In genomic region chr16:57479043-57479421, GRCh38 we compare ENCODE assay signal across 13 cellular contexts. TPM values are rescaled to one million over a fixed set of nuclear protein-coding genes. Genes with fewer than 3 reads are reported as not detected.
A peak's percentile ranks its signal among the peaks of the same experiment; 100 is the strongest.
DNase-seq lines count a peak whose midpoint lies in the region; ATAC-seq, FAIRE-seq and TF ChIP-seq lines count a peak whose summit lies in the region.
"Had no signal": no experiment of that assay in that cellular context is flagged by ENCODE, and none has a peak within 500 bp of the region (broad histone marks: within the 10 kb centered on the region; RNA-seq: fewer than 3 reads in every experiment).

No MANE protein-coding gene starts in this region.

- H3K4me1 ChIP-seq in mammary epithelial cell (ENCODE audit: insufficient read depth, low read length) (peaks cover 11% of the 10 kb centered on the region), small intestine (ENCODE audit: control insufficient read depth in 2 of 2, insufficient read depth in 1 of 2, low read depth in 1 of 2, low read length in 1 of 2) (no peaks in the 10 kb centered on the region)

- no peak overlapping the region for H3K9ac ChIP-seq in mammary epithelial cell (ENCODE audit: insufficient read depth, low read length)

- H3K27me3 ChIP-seq in mammary epithelial cell (ENCODE audit: insufficient read depth, low read length) = no peaks in the 10 kb centered on the region
- H3K27me3 ChIP-seq in small intestine (ENCODE audit: control insufficient read depth in 2 of 2, insufficient read depth in 2 of 2, low read length in 2 of 2) = no peaks in the 10 kb centered on the region
- H3K27me3 ChIP-seq: body of pancreas had no signal

- H3K27ac ChIP-seq in mammary epithelial cell (ENCODE audit: insufficient read depth, low read depth, low read length) (no peak overlapping the region), small intestine (ENCODE audit: low read depth in 1 of 2, low read length in 1 of 2) (peak overlapping the region in 1 of 2 donors; percentile 94)
- H3K27ac ChIP-seq: neutrophil had no signal

- dilution Hi-C loops in mammary epithelial cell (cut with HindIII; ENCODE audit: low sequenced_read_pairs) = no loop called here

- no TSS peak for BruUV-seq in mammary epithelial cell (replicated peaks; lab: Mats Ljungman, UMichigan)

- FAIRE-seq in GM12891 (lab: Jason Lieb, UNC) (peak; percentile 64), small intestine (lab: Jason Lieb, UNC) (no peak)

- intact Hi-C loops in mammary epithelial cell (cut with micrococcal nuclease) = no loop called here

- CTCF ChIA-PET in mammary epithelial cell (lab: Charles Lee; ENCODE audit: low non-redundant PET) = no interaction called here

- H3K4me2 ChIP-seq in mammary epithelial cell (ENCODE audit: insufficient read depth, low read depth, low read length) = peak overlapping the region; percentile 85

- H4K20me1 ChIP-seq in mammary epithelial cell (ENCODE audit: insufficient read depth, low read length) = no peaks in the 10 kb centered on the region

- no peak for TF ChIP-seq POLR2A in GM12891 (IDR thresholded peaks at IDR 0.05; ENCODE audit: low read depth, low read length)

- H3K36me3 ChIP-seq in mammary epithelial cell (ENCODE audit: insufficient read depth, low read length) = no peaks in the 10 kb centered on the region
- no peaks in the 10 kb centered on the region for H3K36me3 ChIP-seq in small intestine (ENCODE audit: control insufficient read depth in 2 of 2, insufficient read depth in 2 of 2, low read length in 2 of 2)
- H3K36me3 ChIP-seq: neutrophil had no signal

- no peaks in the 10 kb centered on the region for H3K79me2 ChIP-seq in mammary epithelial cell (ENCODE audit: insufficient read depth, low read length)

- H3K4me3 ChIP-seq in mammary epithelial cell (replicated peaks in 1 of 3; ENCODE audit: insufficient read depth in 1 of 3, low read depth in 2 of 3, low read length in 3 of 3) = peak overlapping the region in 2 of 3 experiments; percentile 38 to 40
- peak overlapping the region; percentile 57 for H3K4me3 ChIP-seq in skeletal muscle cell (ENCODE audit: low read depth, low read length)
- peak overlapping the region in 1 of 2 donors; percentile 67 for H3K4me3 ChIP-seq in small intestine (ENCODE audit: low read depth in 1 of 2, low read length in 2 of 2)
- H3K4me3 ChIP-seq: body of pancreas had no signal

- no peak for ATAC-seq in GM19328 (IDR thresholded peaks at IDR 0.05; ENCODE audit: unreplicated experiment)
- ATAC-seq: activated CD4-positive, CD25-positive, alpha-beta regulatory T cell treated with anti-CD3 and anti-CD28 coated beads, Interleukin-2, amount 50 U/mL, for 24 hours had no signal

- in situ Hi-C loops in mammary epithelial cell (cut with MboI; ENCODE audit: low sequenced_read_pairs in 2 of 2) = no loop called here

- H3K9me3 ChIP-seq in mammary epithelial cell (replicated peaks; ENCODE audit: insufficient read depth, low read length) = no peaks in the 10 kb centered on the region
- no peaks in the 10 kb centered on the region for H3K9me3 ChIP-seq in small intestine (ENCODE audit: control insufficient read depth, low read depth)
- H3K9me3 ChIP-seq: body of pancreas, neutrophil had no signal

- TF ChIP-seq CTCF in mammary epithelial cell (conservative IDR thresholded peaks at IDR 0.05 in 1 of 2, IDR thresholded peaks at IDR 0.05 in 1 of 2; ENCODE audit: extremely low read depth in 1 of 2, insufficient read depth in 1 of 2, low read depth in 1 of 2, low read length in 2 of 2) = no peak

- H2AFZ ChIP-seq in mammary epithelial cell (ENCODE audit: low read depth, low read length) = peak overlapping the region; percentile 89

- WGBS in mammary epithelial cell (ENCODE audit: low coverage, missing lambda C conversion rate) = 16% methylated on average over 7 of the region's 19 CpGs
- 8 to 18% (median 17%) methylated on average over 18 to 19 of the region's 19 CpGs for WGBS in small intestine, 3 donors

- DNase-seq in GM12891 (ENCODE audit: insufficient read length, low spot score) (no peak), mammary epithelial cell (no peak), islet precursor cell (peak; percentile 45), skeletal muscle cell (ENCODE audit: low read depth) (no peak), small intestine (no peak), SHP77 treated with DMSO at 0.1 percent for 48 hours (lab: John Stamatoyannopoulos, UW) (no peak), AG08395 (ENCODE audit: low spot score) (no peak)
- DNase-seq: GDM1; stimulated activated naive CD4-positive, alpha-beta T cell had no signal

TF ChIP-seq in GM12891, 5 proteins besides CTCF, POLR2A, EP300 and RAD21:
- TF ChIP-seq PAX5 (IDR thresholded peaks at IDR 0.05; ENCODE audit: insufficient read depth, low read length, severe bottlenecking) (no peak), POLR2AphosphoS5 (IDR thresholded peaks at IDR 0.05; ENCODE audit: low read depth, low read length) (no peak), SPI1 (IDR thresholded peaks at IDR 0.05; ENCODE audit: low read depth, low read length) (no peak), POU2F2 (IDR thresholded peaks at IDR 0.05; ENCODE audit: low read depth, low read length) (no peak), TAF1 (IDR thresholded peaks at IDR 0.05; ENCODE audit: low read depth, low read length) (no peak)
TF ChIP-seq in GM12891: peak in this region for 0.

RNA-seq across cellular contexts. Expression of gene DOK4, which starts 7.3 kb away (rescaled TPM):
- 7.8 TPM for polyA plus RNA-seq in GM12891 (2012; ENCODE audit: low read depth, missing spikeins)
- total RNA-seq in mammary epithelial cell = 10 to 100 TPM; 14.8 to 20.0 TPM
- polyA plus RNA-seq in mammary epithelial cell = 13.9 TPM
- 34.1 TPM for polyA minus RNA-seq in mammary epithelial cell
- polyA plus RNA-seq in small intestine = 100 to 1,000 TPM in 2 of 3 donors, 10 to 100 TPM in 1; 53.0 to 135 (median 112) TPM

RNA-seq across cellular contexts. Expression of gene POLR2C, which starts 16.6 kb away (rescaled TPM):
- 51.6 TPM for polyA plus RNA-seq in GM12891 (2012; ENCODE audit: low read depth, missing spikeins)
- total RNA-seq in mammary epithelial cell = 10 to 100 TPM; 45.1 to 82.2 TPM
- polyA plus RNA-seq in mammary epithelial cell = 87.8 TPM
- polyA minus RNA-seq in mammary epithelial cell = 161 TPM
- polyA plus RNA-seq in small intestine = 10 to 100 TPM; 51.7 to 65.5 (median 57.3) TPM

RNA-seq across cellular contexts. Expression of gene COQ9, which starts 31.8 kb away (rescaled TPM):
- 39.0 TPM for polyA plus RNA-seq in GM12891 (2012; ENCODE audit: low read depth, missing spikeins)
- 10 to 100 TPM; 41.2 to 42.5 TPM for total RNA-seq in mammary epithelial cell
- polyA plus RNA-seq in mammary epithelial cell (69.8 TPM), small intestine (100 to 1,000 TPM in 2 of 3 donors, 10 to 100 TPM in 1; 88.0 to 177 (median 125) TPM)
- 96.9 TPM for polyA minus RNA-seq in mammary epithelial cell

RNA-seq across cellular contexts. Expression of gene CIAPIN1, which starts 31.8 kb away (rescaled TPM):
- 31.8 TPM for polyA plus RNA-seq in GM12891 (2012; ENCODE audit: low read depth, missing spikeins)
- total RNA-seq in mammary epithelial cell = 10 to 100 TPM; 60.8 to 69.9 TPM
- polyA plus RNA-seq in mammary epithelial cell (63.8 TPM), small intestine (10 to 100 TPM; 39.4 to 55.9 (median 49.6) TPM)
- 56.2 TPM for polyA minus RNA-seq in mammary epithelial cell

RNA-seq across cellular contexts. Expression of gene CCDC102A, which starts 57.3 kb away (rescaled TPM):
- polyA plus RNA-seq in GM12891 (2012; ENCODE audit: low read depth, missing spikeins) = 7.6 TPM
- total RNA-seq in mammary epithelial cell = 1 to 10 TPM; 4.4 to 6.8 TPM
- polyA plus RNA-seq in mammary epithelial cell (4.2 TPM), small intestine (1 to 10 TPM; 1.1 to 2.8 (median 1.6) TPM)
- polyA minus RNA-seq in mammary epithelial cell = 15.3 TPM
